In the genomic region with DNA sequence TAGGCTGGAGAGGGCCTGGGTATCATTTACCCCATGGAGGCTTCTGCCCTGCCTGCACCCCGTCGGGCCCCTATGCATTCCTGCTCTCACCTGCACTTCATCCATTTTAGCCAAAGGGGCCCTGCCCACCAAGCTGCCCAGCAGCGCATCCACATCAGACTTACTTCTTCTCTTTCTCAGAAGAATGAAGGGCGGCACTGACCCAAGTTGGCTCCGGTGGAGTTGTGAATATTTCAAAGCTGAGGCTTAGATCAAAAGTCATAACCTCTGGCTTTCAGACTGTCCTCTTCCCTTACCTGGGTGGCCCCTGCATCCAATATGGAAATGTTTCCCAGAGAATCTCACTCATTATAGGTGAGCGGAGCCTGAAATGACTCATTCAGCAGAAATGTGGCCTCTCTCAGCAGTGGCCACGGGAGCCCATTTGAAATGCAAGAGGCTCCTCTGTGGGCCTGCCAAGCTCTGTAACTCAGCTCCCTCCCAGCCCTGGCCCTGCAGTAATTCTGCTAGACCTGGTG, we compare ENCODE assay signal across 1 cellular context.
TF ChIP-seq lines count a peak whose summit lies in the region.

No MANE protein-coding gene starts in this region.

TF ChIP-seq in H1, 55 proteins besides CTCF, POLR2A, EP300 and RAD21:
- TF ChIP-seq TAF7 (optimal IDR thresholded peaks at IDR 0.05; ENCODE audit: borderline replicate concordance, low read depth, low read length) (no peak), CREB1 (IDR thresholded peaks at IDR 0.05) (no peak), TBP (IDR thresholded peaks at IDR 0.05; ENCODE audit: low read depth, low read length) (no peak; the same call in 1 of the 2 replicates), SP4 (IDR thresholded peaks at IDR 0.05; ENCODE audit: low read length) (no peak; the same call in 1 of the 2 replicates), NANOG (IDR thresholded peaks at IDR 0.05; ENCODE audit: insufficient read depth, low read depth, low read length, poor library complexity, severe bottlenecking) (no peak), SP1 (IDR thresholded peaks at IDR 0.05; ENCODE audit: low read depth, low read length) (peak; percentile 67), JUND (IDR thresholded peaks at IDR 0.05; ENCODE audit: low read length) (peak; percentile 100), TAF1 (IDR thresholded peaks at IDR 0.05; ENCODE audit: low read depth, low read length) (no peak), RBBP5 (IDR thresholded peaks at IDR 0.05; ENCODE audit: borderline replicate concordance, low read depth, low read length) (peak; percentile 63; the same call in 1 of the 2 replicates), POLR2AphosphoS5 (IDR thresholded peaks at IDR 0.05; ENCODE audit: low read depth, low read length) (no peak; the same call in 1 of the 2 replicates), BRCA1 (IDR thresholded peaks at IDR 0.05; ENCODE audit: low read depth, low read length) (no peak), KDM5A (IDR thresholded peaks at IDR 0.05; ENCODE audit: low read length) (no peak), ASH2L (IDR thresholded peaks at IDR 0.05; ENCODE audit: low read length) (peak; percentile 94), SIX5 (IDR thresholded peaks at IDR 0.05; ENCODE audit: low read depth, low read length) (no peak), POU5F1 (IDR thresholded peaks at IDR 0.05; ENCODE audit: low read depth, low read length) (peak; percentile 80; the same call in 1 of the 2 replicates), CTBP2 (IDR thresholded peaks at IDR 0.05; ENCODE audit: borderline replicate concordance, insufficient read depth, insufficient read length, low read length) (peak; percentile 98), GABPA (IDR thresholded peaks at IDR 0.05; ENCODE audit: borderline replicate concordance, insufficient read depth, low read length) (no peak), TEAD4 (IDR thresholded peaks at IDR 0.05; ENCODE audit: low read depth, low read length) (peak; percentile 94), NRF1 (IDR thresholded peaks at IDR 0.05; ENCODE audit: low read depth, low read length) (no peak), CHD1 (IDR thresholded peaks at IDR 0.05; ENCODE audit: low read depth, low read length) (no peak), PHF8 (conservative IDR thresholded peaks at IDR 0.05; ENCODE audit: low read depth, low read length) (no peak), KDM4A (IDR thresholded peaks at IDR 0.05; ENCODE audit: low read depth, low read length, severe bottlenecking) (no peak), SRF (IDR thresholded peaks at IDR 0.05; ENCODE audit: low read depth, low read length) (no peak), HDAC6 (IDR thresholded peaks at IDR 0.05; ENCODE audit: low read depth, low read length) (no peak), JUN (IDR thresholded peaks at IDR 0.05; ENCODE audit: low read depth, low read length) (peak; percentile 98), TCF12 (IDR thresholded peaks at IDR 0.05; ENCODE audit: low read depth, low read length) (peak; percentile 45; the same call in 1 of the 2 replicates), ZNF274 (IDR thresholded peaks at IDR 0.05; ENCODE audit: borderline replicate concordance, extremely low read depth, low read length) (no peak), SP2 (IDR thresholded peaks at IDR 0.05; ENCODE audit: low read length) (no peak), SUZ12 (IDR thresholded peaks at IDR 0.05; ENCODE audit: low read length) (no peak), RXRA (IDR thresholded peaks at IDR 0.05; ENCODE audit: insufficient read depth, low read depth, low read length) (no peak), HDAC2 (IDR thresholded peaks at IDR 0.05; ENCODE audit: borderline replicate concordance in 1 of 2, low read depth in 2 of 2, low read length in 2 of 2) (peak in 1 of 2 experiments; percentile 79; a peak in 1 of 4 replicates), CEBPB (IDR thresholded peaks at IDR 0.05; ENCODE audit: low read depth, low read length) (0 out of 2 replicates have a peak, but pooled peaks have one; percentile 32), SIN3A (conservative IDR thresholded peaks at IDR 0.05 in 1 of 2, IDR thresholded peaks at IDR 0.05 in 1 of 2; ENCODE audit: low read depth in 1 of 2, low read length in 2 of 2) (0 out of 4 replicates have a peak, but pooled peaks of 1 of the 2 experiments have one; percentile 56), CBX8 (IDR thresholded peaks at IDR 0.05; ENCODE audit: borderline replicate concordance, low read depth, low read length) (no peak), EZH2 (IDR thresholded peaks at IDR 0.05; ENCODE audit: low read depth, low read length, severe bottlenecking) (no peak), RFX5 (IDR thresholded peaks at IDR 0.05; ENCODE audit: borderline replicate concordance, low read depth, low read length) (no peak), EGR1 (IDR thresholded peaks at IDR 0.05; ENCODE audit: borderline replicate concordance, low read depth, low read length) (peak; percentile 59; the same call in 1 of the 2 replicates), GTF2F1 (IDR thresholded peaks at IDR 0.05; ENCODE audit: borderline replicate concordance, low read depth, low read length) (no peak), RNF2 (IDR thresholded peaks at IDR 0.05; ENCODE audit: borderline replicate concordance, low read depth, low read length, missing control alignments, poor library complexity, severe bottlenecking) (no peak), BACH1 (IDR thresholded peaks at IDR 0.05; ENCODE audit: low read length) (no peak), BCL11A (IDR thresholded peaks at IDR 0.05; ENCODE audit: low read depth in 2 of 2, low read length in 2 of 2) (peak; percentile 43 to 63), MAFK (IDR thresholded peaks at IDR 0.05; ENCODE audit: low read depth, low read length) (peak; percentile 41; the same call in 1 of the 2 replicates), YY1 (IDR thresholded peaks at IDR 0.05; ENCODE audit: low read depth, low read length) (peak; percentile 79; the same call in 1 of the 2 replicates), CHD2 (IDR thresholded peaks at IDR 0.05; ENCODE audit: low read length) (no peak; the same call in 1 of the 2 replicates), FOSL1 (IDR thresholded peaks at IDR 0.05; ENCODE audit: insufficient read depth, low read depth, low read length) (peak; percentile 85), SAP30 (IDR thresholded peaks at IDR 0.05; ENCODE audit: insufficient read depth, insufficient replicate concordance, low read length) (no peak), KDM1A (IDR thresholded peaks at IDR 0.05; ENCODE audit: borderline replicate concordance, low read length) (peak; percentile 75; the same call in 1 of the 2 replicates), SIRT6 (IDR thresholded peaks at IDR 0.05; ENCODE audit: low read length) (no peak), CBX5 (IDR thresholded peaks at IDR 0.05; ENCODE audit: low read depth, low read length) (no peak)
- TF ChIP-seq, protein P1, sequence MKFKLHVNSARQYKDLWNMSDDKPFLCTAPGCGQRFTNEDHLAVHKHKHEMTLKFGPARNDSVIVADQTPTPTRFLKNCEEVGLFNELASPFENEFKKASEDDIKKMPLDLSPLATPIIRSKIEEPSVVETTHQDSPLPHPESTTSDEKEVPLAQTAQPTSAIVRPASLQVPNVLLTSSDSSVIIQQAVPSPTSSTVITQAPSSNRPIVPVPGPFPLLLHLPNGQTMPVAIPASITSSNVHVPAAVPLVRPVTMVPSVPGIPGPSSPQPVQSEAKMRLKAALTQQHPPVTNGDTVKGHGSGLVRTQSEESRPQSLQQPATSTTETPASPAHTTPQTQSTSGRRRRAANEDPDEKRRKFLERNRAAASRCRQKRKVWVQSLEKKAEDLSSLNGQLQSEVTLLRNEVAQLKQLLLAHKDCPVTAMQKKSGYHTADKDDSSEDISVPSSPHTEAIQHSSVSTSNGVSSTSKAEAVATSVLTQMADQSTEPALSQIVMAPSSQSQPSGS (IDR thresholded peaks at IDR 0.05; ENCODE audit: low read length), result peak; percentile 69; the same call in 1 of the 2 replicates
- TF ChIP-seq, protein P2, sequence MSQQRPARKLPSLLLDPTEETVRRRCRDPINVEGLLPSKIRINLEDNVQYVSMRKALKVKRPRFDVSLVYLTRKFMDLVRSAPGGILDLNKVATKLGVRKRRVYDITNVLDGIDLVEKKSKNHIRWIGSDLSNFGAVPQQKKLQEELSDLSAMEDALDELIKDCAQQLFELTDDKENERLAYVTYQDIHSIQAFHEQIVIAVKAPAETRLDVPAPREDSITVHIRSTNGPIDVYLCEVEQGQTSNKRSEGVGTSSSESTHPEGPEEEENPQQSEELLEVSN (IDR thresholded peaks at IDR 0.05), result 0 out of 2 replicates have a peak, but pooled peaks have one; percentile 10
- TF ChIP-seq, protein P3, sequence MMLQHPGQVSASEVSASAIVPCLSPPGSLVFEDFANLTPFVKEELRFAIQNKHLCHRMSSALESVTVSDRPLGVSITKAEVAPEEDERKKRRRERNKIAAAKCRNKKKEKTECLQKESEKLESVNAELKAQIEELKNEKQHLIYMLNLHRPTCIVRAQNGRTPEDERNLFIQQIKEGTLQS (IDR thresholded peaks at IDR 0.05; ENCODE audit: insufficient read depth, low read depth, low read length), result peak; percentile 87
- TF ChIP-seq, protein P4, sequence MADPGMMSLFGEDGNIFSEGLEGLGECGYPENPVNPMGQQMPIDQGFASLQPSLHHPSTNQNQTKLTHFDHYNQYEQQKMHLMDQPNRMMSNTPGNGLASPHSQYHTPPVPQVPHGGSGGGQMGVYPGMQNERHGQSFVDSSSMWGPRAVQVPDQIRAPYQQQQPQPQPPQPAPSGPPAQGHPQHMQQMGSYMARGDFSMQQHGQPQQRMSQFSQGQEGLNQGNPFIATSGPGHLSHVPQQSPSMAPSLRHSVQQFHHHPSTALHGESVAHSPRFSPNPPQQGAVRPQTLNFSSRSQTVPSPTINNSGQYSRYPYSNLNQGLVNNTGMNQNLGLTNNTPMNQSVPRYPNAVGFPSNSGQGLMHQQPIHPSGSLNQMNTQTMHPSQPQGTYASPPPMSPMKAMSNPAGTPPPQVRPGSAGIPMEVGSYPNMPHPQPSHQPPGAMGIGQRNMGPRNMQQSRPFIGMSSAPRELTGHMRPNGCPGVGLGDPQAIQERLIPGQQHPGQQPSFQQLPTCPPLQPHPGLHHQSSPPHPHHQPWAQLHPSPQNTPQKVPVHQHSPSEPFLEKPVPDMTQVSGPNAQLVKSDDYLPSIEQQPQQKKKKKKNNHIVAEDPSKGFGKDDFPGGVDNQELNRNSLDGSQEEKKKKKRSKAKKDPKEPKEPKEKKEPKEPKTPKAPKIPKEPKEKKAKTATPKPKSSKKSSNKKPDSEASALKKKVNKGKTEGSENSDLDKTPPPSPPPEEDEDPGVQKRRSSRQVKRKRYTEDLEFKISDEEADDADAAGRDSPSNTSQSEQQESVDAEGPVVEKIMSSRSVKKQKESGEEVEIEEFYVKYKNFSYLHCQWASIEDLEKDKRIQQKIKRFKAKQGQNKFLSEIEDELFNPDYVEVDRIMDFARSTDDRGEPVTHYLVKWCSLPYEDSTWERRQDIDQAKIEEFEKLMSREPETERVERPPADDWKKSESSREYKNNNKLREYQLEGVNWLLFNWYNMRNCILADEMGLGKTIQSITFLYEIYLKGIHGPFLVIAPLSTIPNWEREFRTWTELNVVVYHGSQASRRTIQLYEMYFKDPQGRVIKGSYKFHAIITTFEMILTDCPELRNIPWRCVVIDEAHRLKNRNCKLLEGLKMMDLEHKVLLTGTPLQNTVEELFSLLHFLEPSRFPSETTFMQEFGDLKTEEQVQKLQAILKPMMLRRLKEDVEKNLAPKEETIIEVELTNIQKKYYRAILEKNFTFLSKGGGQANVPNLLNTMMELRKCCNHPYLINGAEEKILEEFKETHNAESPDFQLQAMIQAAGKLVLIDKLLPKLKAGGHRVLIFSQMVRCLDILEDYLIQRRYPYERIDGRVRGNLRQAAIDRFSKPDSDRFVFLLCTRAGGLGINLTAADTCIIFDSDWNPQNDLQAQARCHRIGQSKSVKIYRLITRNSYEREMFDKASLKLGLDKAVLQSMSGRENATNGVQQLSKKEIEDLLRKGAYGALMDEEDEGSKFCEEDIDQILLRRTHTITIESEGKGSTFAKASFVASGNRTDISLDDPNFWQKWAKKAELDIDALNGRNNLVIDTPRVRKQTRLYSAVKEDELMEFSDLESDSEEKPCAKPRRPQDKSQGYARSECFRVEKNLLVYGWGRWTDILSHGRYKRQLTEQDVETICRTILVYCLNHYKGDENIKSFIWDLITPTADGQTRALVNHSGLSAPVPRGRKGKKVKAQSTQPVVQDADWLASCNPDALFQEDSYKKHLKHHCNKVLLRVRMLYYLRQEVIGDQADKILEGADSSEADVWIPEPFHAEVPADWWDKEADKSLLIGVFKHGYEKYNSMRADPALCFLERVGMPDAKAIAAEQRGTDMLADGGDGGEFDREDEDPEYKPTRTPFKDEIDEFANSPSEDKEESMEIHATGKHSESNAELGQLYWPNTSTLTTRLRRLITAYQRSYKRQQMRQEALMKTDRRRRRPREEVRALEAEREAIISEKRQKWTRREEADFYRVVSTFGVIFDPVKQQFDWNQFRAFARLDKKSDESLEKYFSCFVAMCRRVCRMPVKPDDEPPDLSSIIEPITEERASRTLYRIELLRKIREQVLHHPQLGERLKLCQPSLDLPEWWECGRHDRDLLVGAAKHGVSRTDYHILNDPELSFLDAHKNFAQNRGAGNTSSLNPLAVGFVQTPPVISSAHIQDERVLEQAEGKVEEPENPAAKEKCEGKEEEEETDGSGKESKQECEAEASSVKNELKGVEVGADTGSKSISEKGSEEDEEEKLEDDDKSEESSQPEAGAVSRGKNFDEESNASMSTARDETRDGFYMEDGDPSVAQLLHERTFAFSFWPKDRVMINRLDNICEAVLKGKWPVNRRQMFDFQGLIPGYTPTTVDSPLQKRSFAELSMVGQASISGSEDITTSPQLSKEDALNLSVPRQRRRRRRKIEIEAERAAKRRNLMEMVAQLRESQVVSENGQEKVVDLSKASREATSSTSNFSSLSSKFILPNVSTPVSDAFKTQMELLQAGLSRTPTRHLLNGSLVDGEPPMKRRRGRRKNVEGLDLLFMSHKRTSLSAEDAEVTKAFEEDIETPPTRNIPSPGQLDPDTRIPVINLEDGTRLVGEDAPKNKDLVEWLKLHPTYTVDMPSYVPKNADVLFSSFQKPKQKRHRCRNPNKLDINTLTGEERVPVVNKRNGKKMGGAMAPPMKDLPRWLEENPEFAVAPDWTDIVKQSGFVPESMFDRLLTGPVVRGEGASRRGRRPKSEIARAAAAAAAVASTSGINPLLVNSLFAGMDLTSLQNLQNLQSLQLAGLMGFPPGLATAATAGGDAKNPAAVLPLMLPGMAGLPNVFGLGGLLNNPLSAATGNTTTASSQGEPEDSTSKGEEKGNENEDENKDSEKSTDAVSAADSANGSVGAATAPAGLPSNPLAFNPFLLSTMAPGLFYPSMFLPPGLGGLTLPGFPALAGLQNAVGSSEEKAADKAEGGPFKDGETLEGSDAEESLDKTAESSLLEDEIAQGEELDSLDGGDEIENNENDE (IDR thresholded peaks at IDR 0.05; ENCODE audit: insufficient replicate concordance, low read length), result peak; percentile 38
- TF ChIP-seq, protein P5, sequence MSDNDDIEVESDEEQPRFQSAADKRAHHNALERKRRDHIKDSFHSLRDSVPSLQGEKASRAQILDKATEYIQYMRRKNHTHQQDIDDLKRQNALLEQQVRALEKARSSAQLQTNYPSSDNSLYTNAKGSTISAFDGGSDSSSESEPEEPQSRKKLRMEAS (IDR thresholded peaks at IDR 0.05), result 0 out of 2 replicates have a peak, but pooled peaks have one; percentile 16
- TF ChIP-seq, protein P6, sequence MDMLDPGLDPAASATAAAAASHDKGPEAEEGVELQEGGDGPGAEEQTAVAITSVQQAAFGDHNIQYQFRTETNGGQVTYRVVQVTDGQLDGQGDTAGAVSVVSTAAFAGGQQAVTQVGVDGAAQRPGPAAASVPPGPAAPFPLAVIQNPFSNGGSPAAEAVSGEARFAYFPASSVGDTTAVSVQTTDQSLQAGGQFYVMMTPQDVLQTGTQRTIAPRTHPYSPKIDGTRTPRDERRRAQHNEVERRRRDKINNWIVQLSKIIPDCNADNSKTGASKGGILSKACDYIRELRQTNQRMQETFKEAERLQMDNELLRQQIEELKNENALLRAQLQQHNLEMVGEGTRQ (IDR thresholded peaks at IDR 0.05; ENCODE audit: low read length), result no peak
TF ChIP-seq in H1: peak in this region for 23.
